Comparison of ENCODE assay signal across 8 cellular contexts in the genomic region with DNA sequence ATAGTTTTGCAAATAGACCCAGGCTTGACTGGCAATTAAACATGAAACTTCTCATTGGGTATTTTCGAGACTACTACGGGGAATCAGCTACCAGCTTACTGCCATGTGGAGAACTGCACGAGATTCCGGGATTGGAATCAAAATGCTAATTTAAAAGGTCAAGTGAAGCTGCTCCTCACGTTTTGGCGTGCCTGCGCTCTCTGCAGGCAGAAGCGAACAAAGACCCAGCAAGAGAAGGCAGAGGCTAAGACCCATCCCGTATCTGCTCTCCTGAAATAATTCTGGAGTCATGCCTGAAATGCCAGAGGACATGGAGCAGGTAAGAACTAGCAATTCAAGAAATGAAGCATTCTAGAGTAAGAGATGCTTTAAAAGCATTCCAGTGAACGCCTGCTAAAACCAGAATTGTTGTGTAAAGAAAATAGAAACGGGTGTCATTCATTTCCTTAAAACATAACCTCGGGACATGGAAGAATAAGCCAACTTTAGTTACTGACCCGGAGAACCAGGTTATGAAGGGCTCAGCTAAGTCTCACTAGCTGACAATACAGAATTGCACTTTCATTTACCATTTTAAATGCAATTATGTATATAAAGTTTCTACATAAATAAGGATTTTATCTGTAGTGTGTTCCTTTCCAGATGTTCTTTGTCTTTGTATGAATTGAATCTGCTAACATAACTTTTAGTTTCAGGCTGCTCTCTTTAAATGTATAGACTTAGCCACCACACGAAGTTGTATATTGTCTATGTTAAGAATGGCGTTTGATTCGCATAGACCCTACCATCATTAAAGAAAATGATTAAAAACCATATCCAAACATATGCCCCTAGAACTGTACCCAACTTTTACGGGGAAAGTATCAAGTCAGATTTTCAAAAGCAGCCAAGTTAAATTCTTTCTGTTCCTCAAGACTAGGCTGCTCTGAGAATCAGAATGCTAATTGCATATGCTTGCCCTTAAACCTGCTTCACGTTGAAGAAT. TPM values are rescaled to one million over a fixed set of nuclear protein-coding genes. Genes with fewer than 3 reads are reported as not detected.
A peak's percentile ranks its signal among the peaks of the same experiment; 100 is the strongest.
DNase-seq lines count a peak whose midpoint lies in the region; ATAC-seq and TF ChIP-seq lines count a peak whose summit lies in the region.

No MANE protein-coding gene starts in this region.

- H3K9ac ChIP-seq in mucosa of rectum (ENCODE audit: low read depth in 1 of 2, low read length in 2 of 2), result peak overlapping the region; percentile 98 to 99

- H3K36me3 ChIP-seq in mucosa of rectum (ENCODE audit: control insufficient read depth in 2 of 2, insufficient read depth in 2 of 2, low read length in 2 of 2) (no peaks in the 10 kb centered on the region), testis (ENCODE audit: low read depth, missing control alignments) (no peaks in the 10 kb centered on the region)

- ATAC-seq in esophagus mucosa (peak; percentile 48), GM21515 (IDR thresholded peaks at IDR 0.05; ENCODE audit: unreplicated experiment) (no peak)

- 1% methylated on average over 18 of the region's 18 CpGs for WGBS in testis, 2 donors

- peak overlapping the region; percentile 76 for H3K4me3 ChIP-seq in AG09309 (ENCODE audit: control insufficient read depth, low read depth, low read length)
- H3K4me3 ChIP-seq in mucosa of rectum (ENCODE audit: low read length in 2 of 2), result peak overlapping the region; percentile 98 to 99
- peak overlapping the region; percentile 84 to 85 for H3K4me3 ChIP-seq in testis

- H3K27me3 ChIP-seq in mucosa of rectum (ENCODE audit: control insufficient read depth in 2 of 2, insufficient read depth in 2 of 2, low read length in 2 of 2) (peaks cover 0 to 3% of the 10 kb centered on the region in 2 donors), testis (no peaks in the 10 kb centered on the region)

- peak overlapping the region; percentile 99 to 100 for H3K27ac ChIP-seq in mucosa of rectum (ENCODE audit: low read depth in 2 of 2, low read length in 2 of 2)
- H3K27ac ChIP-seq in testis, result peak overlapping the region; percentile 94 to 98

- TF ChIP-seq CTCF in AG09309 (IDR thresholded peaks at IDR 0.05; ENCODE audit: control insufficient read depth, insufficient read depth, low read depth, low read length, missing control alignments), result peak; percentile 50
- no peak for TF ChIP-seq CTCF in testis (IDR thresholded peaks at IDR 0.05)

- DNase-seq in AG09309 (ENCODE audit: low read depth) (no peak), NCI-H460 (ENCODE audit: extremely low read depth, low read depth) (peak; percentile 65), testis (peak; percentile 77)
- DNase-seq in activated CD8-positive, alpha-beta memory T cell treated with anti-CD3 and anti-CD28 coated beads, Interleukin-2, amount 50 U/mL, for 4 hours, result peak; percentile 29

- no peaks in the 10 kb centered on the region for H3K9me3 ChIP-seq in mucosa of rectum (ENCODE audit: control insufficient read depth in 2 of 2, low read length in 2 of 2)
- no peaks in the 10 kb centered on the region for H3K9me3 ChIP-seq in testis

- intact Hi-C loops in testis (cut with DNase I; ENCODE audit: low total_unique reads), result loop anchor here (10.0 kb wide), 1 partner anchor 49 kb away; no protein-coding TSS in a partner anchor

- H3K4me1 ChIP-seq in mucosa of rectum (ENCODE audit: control insufficient read depth in 2 of 2, insufficient read depth in 2 of 2, low read length in 2 of 2), result peaks cover 25 to 27% of the 10 kb centered on the region in 2 donors
- peaks cover 17% of the 10 kb centered on the region for H3K4me1 ChIP-seq in testis

- TF ChIP-seq POLR2A in GM19099 (IDR thresholded peaks at IDR 0.05; ENCODE audit: extremely low read depth, insufficient read length, low read depth), result peak; percentile 44
- no peak for TF ChIP-seq POLR2A in testis (IDR thresholded peaks at IDR 0.05)

RNA-seq across cellular contexts. Expression of gene MAT2B, which starts 2.0 kb away (rescaled TPM):
- 61.8 and 65.3 TPM in 2 replicates for total RNA-seq in NCI-H460 (2014; rRNA removed; shearing (Covaris generic))
- polyA plus RNA-seq in NCI-H460 (2014; cell fraction: nucleus; rRNA removed), result 40.7 and 64.1 TPM in 2 replicates
- 32.5 TPM for total RNA-seq in esophagus mucosa
- total RNA-seq in testis, result 10 to 100 TPM; 43.8 to 54.8 TPM
- polyA plus RNA-seq in testis (ENCODE audit: insufficient read depth, low read depth, low replicate concordance), result 54.8 TPM

RNA-seq across cellular contexts. Expression of gene HMMR, which starts 43.0 kb away (rescaled TPM):
- total RNA-seq in NCI-H460 (2014; rRNA removed; shearing (Covaris generic)), result 75.7 and 78.2 TPM in 2 replicates
- 59.9 and 76.1 TPM in 2 replicates for polyA plus RNA-seq in NCI-H460 (2014; cell fraction: nucleus; rRNA removed)
- total RNA-seq in esophagus mucosa, result 9.8 TPM
- 10 to 100 TPM; 11.5 to 20.9 TPM for total RNA-seq in testis
- 14.5 TPM for polyA plus RNA-seq in testis (ENCODE audit: insufficient read depth, low read depth, low replicate concordance)

RNA-seq across cellular contexts. Expression of gene NUDCD2, which starts 43.5 kb away (rescaled TPM):
- total RNA-seq in NCI-H460 (2014; rRNA removed; shearing (Covaris generic)), result 23.4 and 31.0 TPM in 2 replicates
- 40.2 and 43.3 TPM in 2 replicates for polyA plus RNA-seq in NCI-H460 (2014; cell fraction: nucleus; rRNA removed)
- total RNA-seq in esophagus mucosa (27.7 TPM), testis (10 to 100 TPM; 11.4 to 12.9 TPM)
- polyA plus RNA-seq in testis (ENCODE audit: insufficient read depth, low read depth, low replicate concordance), result 25.7 TPM
